Comparison of ENCODE assay signal across 25 cellular contexts in genomic region chr20:10992776-10993175, GRCh38.
DNase-seq lines count a peak whose midpoint lies in the region; ATAC-seq and TF ChIP-seq lines count a peak whose summit lies in the region.
"Had no signal": no experiment of that assay in that cellular context is flagged by ENCODE, and none has a peak within 500 bp of the region (broad histone marks: within the 10 kb centered on the region; RNA-seq: fewer than 3 reads in every experiment).

No MANE protein-coding gene starts in this region.

- no peaks in the 10 kb centered on the region for H3K36me3 Mint-ChIP-seq in nephron progenitor cell (ENCODE audit: low read depth)
- no peaks in the 10 kb centered on the region for H3K36me3 Mint-ChIP-seq in glutamatergic neuron (ENCODE audit: unreplicated experiment)
- H3K36me3 Mint-ChIP-seq: activated naive CD4-positive, alpha-beta T cell treated with anti-CD3 and anti-CD28 coated beads, Interleukin-2, amount 50 U/mL, for 24 hours; CD8-positive, alpha-beta memory T cell; stimulated activated memory B cell treated with anti-CD40 and anti-IgM and Interleukin-4, amounts not matched to agents 10 μg/mL and 1 μg/mL and 100 μg/mL, for 72 hours had no signal

- no peaks in the 10 kb centered on the region for H3K27me3 Mint-ChIP-seq in nephron progenitor cell (ENCODE audit: low read depth, poor library complexity)
- H3K27me3 Mint-ChIP-seq in glutamatergic neuron (ENCODE audit: unreplicated experiment) = peaks cover 4% of the 10 kb centered on the region
- H3K27me3 Mint-ChIP-seq: stimulated activated memory B cell treated with anti-CD40 and anti-IgM and Interleukin-4, amounts not matched to agents 10 μg/mL and 1 μg/mL and 100 μg/mL, for 72 hours had no signal

- peaks cover 44% of the 10 kb centered on the region for H3K4me1 Mint-ChIP-seq in nephron progenitor cell
- H3K4me1 Mint-ChIP-seq in glutamatergic neuron (ENCODE audit: low read depth, unreplicated experiment) = no peaks in the 10 kb centered on the region
- H3K4me1 Mint-ChIP-seq: activated naive CD4-positive, alpha-beta T cell treated with anti-CD3 and anti-CD28 coated beads, Interleukin-2, amount 50 U/mL, for 24 hours; activated T-helper 17 cell treated with anti-CD3 and anti-CD28 coated beads, Interleukin-2, amount 50 U/mL, for 72 hours; CD8-positive, alpha-beta memory T cell; neural crest cell; stimulated activated memory B cell treated with anti-CD40 and anti-IgM and Interleukin-4, amounts not matched to agents 10 μg/mL and 1 μg/mL and 100 μg/mL, for 72 hours had no signal

- H3K4me3 Mint-ChIP-seq in nephron progenitor cell (peak overlapping the region; percentile 37), glutamatergic neuron (ENCODE audit: unreplicated experiment) (no peak overlapping the region)
- H3K4me3 Mint-ChIP-seq: activated CD8-positive, alpha-beta T cell treated with anti-CD3 and anti-CD28 coated beads for 36 hours; activated naive CD4-positive, alpha-beta T cell treated with anti-CD3 and anti-CD28 coated beads, Interleukin-2, amount 50 U/mL, for 24 hours; activated T-helper 17 cell treated with anti-CD3 and anti-CD28 coated beads, Interleukin-2, amount 50 U/mL, for 72 hours; CD8-positive, alpha-beta memory T cell; neural crest cell; stimulated activated memory B cell treated with anti-CD40 and anti-IgM and Interleukin-4, amounts not matched to agents 10 μg/mL and 1 μg/mL and 100 μg/mL, for 72 hours had no signal

- DNase-seq in Right ventricle myocardium superior (no peak), left ventricle myocardium superior (no peak), fibroblast of gingiva (ENCODE audit: low read depth) (peak; percentile 68), nephron progenitor cell (no peak), NCI-H2029 (lab: John Stamatoyannopoulos, UW) (no peak), iPS-NIHi7 (ENCODE audit: extremely low spot score) (no peak), glutamatergic neuron (no peak)
- DNase-seq: activated CD8-positive, alpha-beta T cell treated with anti-CD3 and anti-CD28 coated beads for 36 hours; BE2C; CD8-positive, alpha-beta memory T cell; dermis blood vessel endothelial cell; DMS 273 treated with DMSO at 0.1 percent for 48 hours; GOT3; MM.1S; NCI-H2081 treated with DMSO at 0.1 percent for 48 hours; NCI-H510A; OCI-M1; right cardiac atrium; stimulated activated CD4-positive, alpha-beta T cell treated with anti-CD3 and anti-CD28 coated beads, Interleukin-4, amount 100 ng/mL, for 4 hours; T-helper 2 cell had no signal

- TF ChIP-seq CTCF in nephron progenitor cell (IDR thresholded peaks at IDR 0.05) = no peak
- no peak for TF ChIP-seq CTCF in glutamatergic neuron (IDR thresholded peaks at IDR 0.05; ENCODE audit: partially characterized antibody, unreplicated experiment)

- no peaks in the 10 kb centered on the region for H3K9me3 Mint-ChIP-seq in nephron progenitor cell
- H3K9me3 Mint-ChIP-seq in glutamatergic neuron (ENCODE audit: unreplicated experiment) = no peaks in the 10 kb centered on the region
- H3K9me3 Mint-ChIP-seq: stimulated activated memory B cell treated with anti-CD40 and anti-IgM and Interleukin-4, amounts not matched to agents 10 μg/mL and 1 μg/mL and 100 μg/mL, for 72 hours had no signal

- peak; percentile 29 for ATAC-seq in Right ventricle myocardium superior (ENCODE audit: poor library complexity)
- ATAC-seq in left ventricle myocardium superior = no peak
- no peak for ATAC-seq in SK-N-SH treated with all-trans-retinoic acid at 6 μM for 48 hours
- ATAC-seq: activated CD8-positive, alpha-beta T cell treated with anti-CD3 and anti-CD28 coated beads for 36 hours; activated T-helper 17 cell treated with anti-CD3 and anti-CD28 coated beads, Interleukin-2, amount 50 U/mL, for 72 hours; right cardiac atrium; stimulated activated memory B cell treated with anti-CD40 and anti-IgM and Interleukin-4, amounts not matched to agents 10 μg/mL and 1 μg/mL and 100 μg/mL, for 72 hours had no signal

- intact Hi-C loops in Right ventricle myocardium superior (cut with DNase I) = no loop called here
- intact Hi-C loops in left ventricle myocardium superior (cut with micrococcal nuclease) = no loop called here

- peak overlapping the region; percentile 9 for H3K27ac Mint-ChIP-seq in nephron progenitor cell
- H3K27ac Mint-ChIP-seq in glutamatergic neuron (ENCODE audit: unreplicated experiment) = no peak overlapping the region
- H3K27ac Mint-ChIP-seq: activated CD8-positive, alpha-beta T cell treated with anti-CD3 and anti-CD28 coated beads for 36 hours; activated naive CD4-positive, alpha-beta T cell treated with anti-CD3 and anti-CD28 coated beads, Interleukin-2, amount 50 U/mL, for 24 hours; activated T-helper 17 cell treated with anti-CD3 and anti-CD28 coated beads, Interleukin-2, amount 50 U/mL, for 72 hours; CD8-positive, alpha-beta memory T cell; stimulated activated memory B cell treated with anti-CD40 and anti-IgM and Interleukin-4, amounts not matched to agents 10 μg/mL and 1 μg/mL and 100 μg/mL, for 72 hours had no signal

TF ChIP-seq in SK-N-SH treated with all-trans-retinoic acid at 6 μM for 48 hours, 23 proteins besides CTCF, POLR2A, EP300 and RAD21:
- TF ChIP-seq PPARA (CRISPR knock-in tag; IDR thresholded peaks at IDR 0.05; ENCODE audit: borderline replicate concordance) (no peak), ZC3H10 (CRISPR knock-in tag; IDR thresholded peaks at IDR 0.05) (no peak), SNAI2 (CRISPR knock-in tag; IDR thresholded peaks at IDR 0.05) (no peak), TSHZ2 (CRISPR knock-in tag; IDR thresholded peaks at IDR 0.05) (no peak), GLIS3 (CRISPR knock-in tag; IDR thresholded peaks at IDR 0.05) (no peak), ESRRG (CRISPR knock-in tag; IDR thresholded peaks at IDR 0.05) (no peak), OSR1 (CRISPR knock-in tag; IDR thresholded peaks at IDR 0.05) (no peak)
